ENCODE assay signal across 8 cellular contexts in genomic region chr21:31732538-31732864, GRCh38. TPM values are rescaled to one million over a fixed set of nuclear protein-coding genes. Genes with fewer than 3 reads are reported as not detected.
A peak's percentile ranks its signal among the peaks of the same experiment; 100 is the strongest.
DNase-seq lines count a peak whose midpoint lies in the region; ATAC-seq, FAIRE-seq and TF ChIP-seq lines count a peak whose summit lies in the region.

No MANE protein-coding gene starts in this region.

- peak overlapping the region; percentile 89 for H3K4me2 ChIP-seq in keratinocyte (ENCODE audit: control insufficient read depth, extremely low read depth, insufficient read depth, low read depth, low read length)

- DNase-seq in NCI-H1694 (lab: John Stamatoyannopoulos, UW) (peak; percentile 64), NCI-H1694 treated with DMSO at 0.1 percent for 48 hours (lab: John Stamatoyannopoulos, UW) (no peak), keratinocyte (ENCODE audit: low read depth, low spot score) (no peak), suprapubic skin (ENCODE audit: low spot score in 2 of 2) (no peak), posterior cingulate gyrus (no peak)
- DNase-seq in stimulated activated CD4-positive, alpha-beta T cell treated with anti-CD3 and anti-CD28 coated beads, Interleukin-15, amount 100 ng/mL, for 24 hours: no peak

- peak overlapping the region; percentile 42 to 65 (median 47) for H3K4me3 ChIP-seq in keratinocyte (ENCODE audit: control insufficient read depth in 2 of 3, extremely low read depth in 1 of 3, insufficient read depth in 2 of 3, low read depth in 1 of 3, low read length in 3 of 3)
- H3K4me3 ChIP-seq in suprapubic skin: peak overlapping the region; percentile 100

- H3K27ac ChIP-seq in angular gyrus (ENCODE audit: low read depth, low read length): peak overlapping the region; percentile 91
- H3K27ac ChIP-seq in keratinocyte (ENCODE audit: control insufficient read depth, insufficient read depth, low read length): peak overlapping the region; percentile 42
- H3K27ac ChIP-seq in suprapubic skin: peak overlapping the region; percentile 99

- no peak for TF ChIP-seq EP300 in suprapubic skin (IDR thresholded peaks at IDR 0.05)

- TF ChIP-seq POLR2A in suprapubic skin (IDR thresholded peaks at IDR 0.05) (no peak), GM18505 (IDR thresholded peaks at IDR 0.05; ENCODE audit: borderline replicate concordance, extremely low read depth, insufficient read depth, insufficient read length) (no peak)

- peak overlapping the region; percentile 50 for H2AFZ ChIP-seq in keratinocyte (ENCODE audit: control insufficient read depth, low read length)

- intact Hi-C loops in posterior cingulate gyrus (cut with DNase I): loop anchor here (1.0 to 10.0 kb wide), 3 partner anchors 72 to 1912 kb away; partner anchors contain the start of genes CRYZL1 and ITSN1

- H3K79me2 ChIP-seq in keratinocyte (ENCODE audit: control insufficient read depth, insufficient read depth, low read length): peaks cover 43% of the 10 kb centered on the region

- 0% methylated on average over 12 of the region's 12 CpGs for WGBS in suprapubic skin

- no peaks in the 10 kb centered on the region for H3K9me3 ChIP-seq in keratinocyte (ENCODE audit: control insufficient read depth, low read depth, low read length)
- no peaks in the 10 kb centered on the region for H3K9me3 ChIP-seq in suprapubic skin

- H4K20me1 ChIP-seq in keratinocyte (ENCODE audit: control insufficient read depth, extremely low read depth, insufficient read depth, low read length): peaks cover 23% of the 10 kb centered on the region

- peak overlapping the region; percentile 65 for H3K9ac ChIP-seq in keratinocyte (ENCODE audit: control insufficient read depth, extremely low read depth, insufficient read depth, low read length)

- ATAC-seq in GM18505 (IDR thresholded peaks at IDR 0.05; ENCODE audit: unreplicated experiment): no peak

- H3K36me3 ChIP-seq in keratinocyte (ENCODE audit: control insufficient read depth in 2 of 2, extremely low read depth in 1 of 2, insufficient read depth in 2 of 2, low read length in 2 of 2): no peaks in the 10 kb centered on the region
- no peaks in the 10 kb centered on the region for H3K36me3 ChIP-seq in suprapubic skin

- H3K4me1 ChIP-seq in keratinocyte (ENCODE audit: control insufficient read depth, extremely low read depth, insufficient read depth, low read length) (peaks cover 26% of the 10 kb centered on the region), suprapubic skin (peaks cover 50% of the 10 kb centered on the region)

- H3K27me3 ChIP-seq in keratinocyte (ENCODE audit: control insufficient read depth, extremely low read depth, insufficient read depth, low read length) (no peaks in the 10 kb centered on the region), suprapubic skin (no peaks in the 10 kb centered on the region)

- TF ChIP-seq CTCF in keratinocyte (optimal IDR thresholded peaks at IDR 0.05 in 1 of 3, IDR thresholded peaks at IDR 0.05 in 1 of 3, conservative IDR thresholded peaks at IDR 0.05 in 1 of 3; ENCODE audit: extremely low read depth in 1 of 3, insufficient read depth in 2 of 3, low read length in 3 of 3): no peak
- no peak for TF ChIP-seq CTCF in suprapubic skin (IDR thresholded peaks at IDR 0.05)

- dilution Hi-C loops in keratinocyte (cut with MboI; ENCODE audit: extremely low pct_ligation_motif_present, low sequenced_read_pairs): no loop called here

- H3K9me1 ChIP-seq in keratinocyte (ENCODE audit: control insufficient read depth, extremely low read depth, insufficient read depth, low read length): peaks cover 2% of the 10 kb centered on the region

- FAIRE-seq in keratinocyte (lab: Jason Lieb, UNC): peak; percentile 73

RNA-seq across cellular contexts. Expression of gene SCAF4, which starts 0.6 kb away (rescaled TPM):
- polyA plus RNA-seq in keratinocyte: 3.7 to 9.9 TPM (median 7.5 TPM) in 3 replicates
- 11.9 TPM for polyA plus RNA-seq in keratinocyte (2011; ENCODE audit: low read depth)
- polyA plus RNA-seq in keratinocyte (2011; cell fraction: cytosol; rRNA removed): 7.1 and 7.7 TPM in 2 replicates
- 31.8 and 33.1 TPM in 2 replicates for polyA plus RNA-seq in keratinocyte (2011; cell fraction: nucleus; rRNA removed)
- polyA plus RNA-seq in keratinocyte (2012; ENCODE audit: low replicate concordance): 14.3 and 15.6 TPM in 2 replicates
- 8.6 to 24.9 TPM (median 16.1 TPM) in 3 replicates for polyA minus RNA-seq in keratinocyte
- 5.9 TPM for polyA minus RNA-seq in keratinocyte (2011; cell fraction: cytosol; rRNA and poly(A)+ RNA removed)
- 18.4 and 30.9 TPM in 2 replicates for polyA minus RNA-seq in keratinocyte (2011; cell fraction: nucleus; rRNA and poly(A)+ RNA removed)
- total RNA-seq in suprapubic skin: 10 to 100 TPM; 23.6 to 41.5 (median 29.3) TPM

Comparison
In these comparisons a context has a peak if more than half of its experiments do, and no peak if none do; other contexts are left out.
1. H3K27ac ChIP-seq: peak in every context shown above with its lines; median percentile 99 in suprapubic skin; 91 in angular gyrus; 42 in keratinocyte.